ENCODE assay signal across 12 cellular contexts in genomic region chr5:142743677-142744441, GRCh38. TPM values are rescaled to one million over a fixed set of nuclear protein-coding genes. Genes with fewer than 3 reads are reported as not detected.
DNase-seq lines count a peak whose midpoint lies in the region; ATAC-seq, FAIRE-seq and TF ChIP-seq lines count a peak whose summit lies in the region.
"Had no signal": no experiment of that assay in that cellular context is flagged by ENCODE, and none has a peak within 500 bp of the region (broad histone marks: within the 10 kb centered on the region; RNA-seq: fewer than 3 reads in every experiment).

No MANE protein-coding gene starts in this region.

- H3K4me1 ChIP-seq in GM23248 (ENCODE audit: insufficient read depth) = peaks cover 42% of the 10 kb centered on the region
- peaks cover 9% of the 10 kb centered on the region for H3K4me1 ChIP-seq in astrocyte (ENCODE audit: insufficient read depth, low read length)
- H3K4me1 ChIP-seq in heart right ventricle = peaks cover 4 to 76% (median 56%) of the 10 kb centered on the region in 9 donors
- H3K4me1 ChIP-seq in tibial nerve = peaks cover 0 to 34% (median 0%) of the 10 kb centered on the region in 4 donors

- peak overlapping the region; percentile 22 for H3K27ac Mint-ChIP-seq in astrocyte (ENCODE audit: unreplicated experiment)

- TF ChIP-seq POLR2A in tibial nerve (IDR thresholded peaks at IDR 0.05) (no peak), GM12892 (IDR thresholded peaks at IDR 0.05; ENCODE audit: low read depth, low read length) (no peak)

- H3K27me3 Mint-ChIP-seq in astrocyte (ENCODE audit: low read depth, unreplicated experiment) = peaks cover 7% of the 10 kb centered on the region

- H3K4me2 ChIP-seq in GM23248 (ENCODE audit: unreplicated experiment) (peak overlapping the region; percentile 38), astrocyte (ENCODE audit: low read length) (peak overlapping the region; percentile 44)

- FAIRE-seq in astrocyte (lab: Jason Lieb, UNC) (peak; percentile 39), HTR-8/SVneo (lab: Jason Lieb, UNC) (no peak), GM12892 (lab: Jason Lieb, UNC) (no peak)
- FAIRE-seq: D721Med had no signal

- H3K9me2 ChIP-seq in GM23248 (ENCODE audit: insufficient read depth) = no peaks in the 10 kb centered on the region

- H3K4me3 ChIP-seq in GM23248 (peak overlapping the region; percentile 3; the same call in 1 of the 2 replicates), astrocyte (ENCODE audit: insufficient read depth, low read depth, low read length) (no peak overlapping the region), heart right ventricle (no peak overlapping the region), tibial nerve (no peak overlapping the region)

- H3K27ac ChIP-seq in GM23248 (peak overlapping the region; percentile 38), astrocyte (ENCODE audit: low read depth, low read length) (no peak overlapping the region), heart right ventricle (peak overlapping the region; percentile 65 to 93 (median 79)), tibial nerve (peak overlapping the region in 2 of 4 donors; percentile 67 to 69)

- DNase-seq in GM23248 (peak; percentile 72), astrocyte (ENCODE audit: low read depth) (peak; percentile 55), heart right ventricle (peak in 1 of 2 donors; percentile 68), pulmonary artery endothelial cell (ENCODE audit: low read depth, low spot score) (peak; percentile 68), tibial nerve (ENCODE audit: low spot score in 2 of 2) (no peak), HTR-8/SVneo (ENCODE audit: insufficient read length, low spot score) (no peak), GM12892 (ENCODE audit: insufficient read length) (no peak), NCI-H526 (lab: John Stamatoyannopoulos, UW) (no peak)
- DNase-seq: kidney glomerular epithelial cell; stimulated activated CD4-positive, alpha-beta T cell treated with anti-CD3 and anti-CD28 coated beads, Interleukin-2, amount 100 ng/mL, for 24 hours had no signal

- H3F3A ChIP-seq in GM23248 (ENCODE audit: insufficient read depth) = peaks cover 29% of the 10 kb centered on the region

- H3K36me3 Mint-ChIP-seq in astrocyte (ENCODE audit: low read depth, unreplicated experiment) = no peaks in the 10 kb centered on the region

- in situ Hi-C loops in GM23248 (cut with MboI) = no loop called here

- ATAC-seq in heart right ventricle = peak; percentile 40 to 81 (median 70)
- ATAC-seq: HCT116 had no signal

- H3K79me2 ChIP-seq in GM23248 (ENCODE audit: insufficient read depth) (no peaks in the 10 kb centered on the region), astrocyte (ENCODE audit: insufficient read depth, low read length) (no peaks in the 10 kb centered on the region)

- intact Hi-C loops in heart right ventricle (cut with DNase I) = loop anchor here in 2 of 10 donors (10.0 kb wide), 1 partner anchor 131 kb away; no protein-coding TSS in a partner anchor

- no peaks in the 10 kb centered on the region for H3K9me3 Mint-ChIP-seq in astrocyte (ENCODE audit: unreplicated experiment)

- WGBS in GM23248 (ENCODE audit: low coverage in 1 of 2, low lambda C conversion rate in 2 of 2, missing lambda C conversion rate in 2 of 2), 2 experiments = 22% methylated on average over 6 of the region's 6 CpGs
- WGBS in heart right ventricle, 2 donors = 37 to 41% methylated on average over 6 of the region's 6 CpGs
- WGBS in tibial nerve, 2 donors = 42 to 43% methylated on average over 6 of the region's 6 CpGs

- H2AFZ ChIP-seq in GM23248 (peak overlapping the region; percentile 81), astrocyte (ENCODE audit: low read depth, low read length) (peak overlapping the region; percentile 49)

- H3K9ac ChIP-seq in GM23248 (peak overlapping the region; percentile 17; the same call in 1 of the 2 replicates), astrocyte (ENCODE audit: low read length) (peak overlapping the region; percentile 4)

- H4K20me1 ChIP-seq in GM23248 (ENCODE audit: insufficient read depth) = no peaks in the 10 kb centered on the region
- H4K20me1 ChIP-seq in astrocyte (ENCODE audit: insufficient read depth, low read length) = no peaks in the 10 kb centered on the region

- TF ChIP-seq CTCF in astrocyte (IDR thresholded peaks at IDR 0.05; ENCODE audit: insufficient read depth, low read depth, low read length) (no peak), heart right ventricle (IDR thresholded peaks at IDR 0.05) (no peak), tibial nerve (IDR thresholded peaks at IDR 0.05) (no peak)

- H3K27me3 ChIP-seq in GM23248 (replicated peaks; ENCODE audit: insufficient read depth) = no peaks in the 10 kb centered on the region
- no peaks in the 10 kb centered on the region for H3K27me3 ChIP-seq in astrocyte (ENCODE audit: insufficient read depth, low read length)
- H3K27me3 ChIP-seq in heart right ventricle = no peaks in the 10 kb centered on the region
- no peaks in the 10 kb centered on the region for H3K27me3 ChIP-seq in tibial nerve

- no peaks in the 10 kb centered on the region for H3K36me3 ChIP-seq in GM23248 (ENCODE audit: low read depth)
- H3K36me3 ChIP-seq in astrocyte (ENCODE audit: insufficient read depth, low read length) = no peaks in the 10 kb centered on the region
- H3K36me3 ChIP-seq in heart right ventricle = no peaks in the 10 kb centered on the region
- no peaks in the 10 kb centered on the region for H3K36me3 ChIP-seq in tibial nerve

- H3K4me3 Mint-ChIP-seq in astrocyte (ENCODE audit: unreplicated experiment) = no peak overlapping the region

- peaks cover 12% of the 10 kb centered on the region for H3K4me1 Mint-ChIP-seq in astrocyte (ENCODE audit: low read depth, unreplicated experiment)

- H3K9me3 ChIP-seq in GM23248 (ENCODE audit: low read depth) (no peaks in the 10 kb centered on the region), astrocyte (ENCODE audit: insufficient read depth, low read depth, low read length) (no peaks in the 10 kb centered on the region), heart right ventricle (no peaks in the 10 kb centered on the region), tibial nerve (no peaks in the 10 kb centered on the region)

- TF ChIP-seq EP300 in tibial nerve (IDR thresholded peaks at IDR 0.05) = no peak

RNA-seq across cellular contexts. Expression of gene ARHGAP26, which starts 26.3 kb away (rescaled TPM):
- 1.6 and 8.3 TPM in 2 replicates for total RNA-seq in GM23248 (2014; rRNA removed; shearing (Covaris generic))
- 1.7 and 1.9 TPM in 2 replicates for polyA plus RNA-seq in GM23248 (2016; fragmentation: Nextera tagmentation; extraction: Ambion mirVana)
- 4.7 and 5.6 TPM in 2 replicates for total RNA-seq in astrocyte
- 10 to 100 TPM; 31.7 to 45.8 (median 39.1) TPM for total RNA-seq in heart right ventricle
- polyA plus RNA-seq in heart right ventricle = 10 to 100 TPM in 1 of 2 donors, 1 to 10 TPM in 1; 7.5 to 17.8 TPM
- total RNA-seq in pulmonary artery endothelial cell = 6.8 and 16.3 TPM in 2 replicates
- 10 to 100 TPM; 33.7 to 77.8 (median 57.8) TPM for total RNA-seq in tibial nerve
- polyA plus RNA-seq in GM12892 (2012; ENCODE audit: missing spikeins) = 25.5 TPM

RNA-seq across cellular contexts. Expression of gene FGF1, which starts 58.0 kb away (rescaled TPM):
- total RNA-seq in GM23248 (2014; rRNA removed; shearing (Covaris generic)) = 9.2 and 13.8 TPM in 2 replicates
- polyA plus RNA-seq in GM23248 (2016; fragmentation: Nextera tagmentation; extraction: Ambion mirVana) (27.7 and 29.6 TPM in 2 replicates), heart right ventricle (10 to 100 TPM in 1 of 2 donors, 1 to 10 TPM in 1; 5.1 to 17.6 TPM)
- total RNA-seq in astrocyte (42.2 and 70.9 TPM in 2 replicates), heart right ventricle (100 to 1,000 TPM in 1 of 10 donors, 10 to 100 TPM in 9; 31.4 to 110 (median 58.4) TPM), pulmonary artery endothelial cell (0.53 TPM in 1 of 2 replicates, not detected in the other), tibial nerve (100 to 1,000 TPM in 3 of 4 donors, 10 to 100 TPM in 1; 38.1 to 131 (median 115) TPM)
- polyA plus RNA-seq in GM12892 (2012; ENCODE audit: missing spikeins) = not detected

Comparison
In these comparisons a context has a peak if more than half of its experiments do, and no peak if none do; other contexts are left out.
1. DNase-seq: peak in GM23248 (single experiment), astrocyte (single experiment) and pulmonary artery endothelial cell (single experiment); none in tibial nerve (0 of 2), HTR-8/SVneo (single experiment), GM12892 (single experiment) and NCI-H526 (0 of 2).